Comparison of ENCODE assay signal across 8 cellular contexts in the genomic region with DNA sequence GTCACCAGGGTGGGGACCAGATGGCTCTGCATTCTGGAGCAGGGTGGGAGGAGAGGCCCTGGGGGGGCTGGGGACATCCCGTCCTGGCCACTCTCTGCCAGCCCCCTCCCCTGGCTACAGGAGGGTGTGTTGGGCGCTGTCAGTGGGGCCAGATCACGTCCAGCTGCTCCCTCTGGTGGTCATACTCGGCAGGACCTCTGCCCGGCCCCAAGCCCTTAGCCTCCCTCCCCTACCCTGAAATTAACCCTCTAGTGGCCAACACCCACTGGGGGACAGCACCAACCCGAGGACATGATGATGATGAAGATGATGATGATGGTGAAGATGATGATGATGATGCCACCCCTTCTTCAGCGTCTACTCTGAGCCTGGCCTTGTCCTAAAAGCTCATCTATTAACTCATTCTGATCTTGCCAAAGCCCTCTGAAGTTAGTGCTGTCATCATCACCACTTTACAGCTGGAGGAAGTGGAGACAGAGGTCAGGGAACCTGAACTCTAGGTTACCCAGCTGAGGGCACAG. TPM values are rescaled to one million over a fixed set of nuclear protein-coding genes. Genes with fewer than 3 reads are reported as not detected.
A peak's percentile ranks its signal among the peaks of the same experiment; 100 is the strongest.
DNase-seq lines count a peak whose midpoint lies in the region; ATAC-seq, FAIRE-seq and TF ChIP-seq lines count a peak whose summit lies in the region.

No MANE protein-coding gene starts in this region.

- H3K36me3 ChIP-seq in bronchial epithelial cell (ENCODE audit: control insufficient read depth, insufficient read depth, low read length): no peaks in the 10 kb centered on the region
- H3K36me3 ChIP-seq in kidney (ENCODE audit: control insufficient read depth in 1 of 2, insufficient read depth in 2 of 2, low read length in 2 of 2): no peaks in the 10 kb centered on the region

- intact Hi-C loops in kidney (cut with DNase I): no loop called here

- no peaks in the 10 kb centered on the region for H3K27me3 ChIP-seq in bronchial epithelial cell (ENCODE audit: control insufficient read depth, insufficient read depth, low read length)

- H3K27ac ChIP-seq in kidney (ENCODE audit: low read depth in 2 of 2, low read length in 2 of 2): peak overlapping the region in 1 of 2 donors; percentile 51

- peaks cover 0 to 6% of the 10 kb centered on the region in 2 donors for H3K4me1 ChIP-seq in kidney (ENCODE audit: control insufficient read depth in 1 of 2, insufficient read depth in 1 of 2, low read depth in 1 of 2, low read length in 2 of 2)

- DNase-seq in NCI-H1417 (lab: John Stamatoyannopoulos, UW) (peak; percentile 30 to 65 (median 31)), NCI-H1417 treated with DMSO at 0.1 percent for 48 hours (lab: John Stamatoyannopoulos, UW) (no peak), NCI-H146 treated with DMSO at 0.1 percent for 48 hours (lab: John Stamatoyannopoulos, UW; ENCODE audit: unreplicated experiment) (peak; percentile 35), bronchial epithelial cell (ENCODE audit: low read depth) (no peak), kidney (peak; percentile 90)
- peak; percentile 51 to 76 (median 61) for DNase-seq in stimulated activated CD4-positive, alpha-beta T cell treated with anti-CD3 and anti-CD28 coated beads, Interleukin-12 subunit alpha, Interleukin-12 subunit beta, amount 100 ng/mL, for 48 hours (ENCODE audit: low read depth in 2 of 3, low spot score in 1 of 3)

- no peaks in the 10 kb centered on the region for H3K9me3 ChIP-seq in kidney (ENCODE audit: control insufficient read depth in 1 of 2, low read length in 2 of 2)

- H3K4me3 ChIP-seq in WI38 (ENCODE audit: low read depth, low read length) (no peak overlapping the region), bronchial epithelial cell (ENCODE audit: low read depth, low read length) (no peak overlapping the region), kidney (ENCODE audit: low read length in 2 of 2) (no peak overlapping the region)

- TF ChIP-seq CTCF in WI38 (IDR thresholded peaks at IDR 0.05; ENCODE audit: low read depth, low read length) (peak; percentile 76), bronchial epithelial cell (IDR thresholded peaks at IDR 0.05; ENCODE audit: insufficient read depth, low read length, severe bottlenecking) (peak; percentile 91), kidney (IDR thresholded peaks at IDR 0.05; ENCODE audit: borderline replicate concordance, extremely low read depth, insufficient read depth) (peak; percentile 75)

- peak overlapping the region in 1 of 2 donors; percentile 10 for H3K9ac ChIP-seq in kidney (ENCODE audit: low read length in 2 of 2)

- ATAC-seq in HG03457 (IDR thresholded peaks at IDR 0.05; ENCODE audit: unreplicated experiment): no peak

- no peak for FAIRE-seq in bronchial epithelial cell (lab: Jason Lieb, UNC)
- no peak for FAIRE-seq in kidney (lab: Jason Lieb, UNC)

RNA-seq across cellular contexts. Expression of a gene that starts 0.6 kb away (rescaled TPM):
- total RNA-seq in bronchial epithelial cell (not detected in 2 replicates), kidney (7.5 TPM)
- 5.1 TPM for polyA plus RNA-seq in kidney (ENCODE audit: insufficient read depth, low read depth, low replicate concordance)

RNA-seq across cellular contexts. Expression of a gene that starts 3.2 kb away (rescaled TPM):
- total RNA-seq in bronchial epithelial cell (not detected in 2 replicates), kidney (31.8 TPM)
- 39.0 TPM for polyA plus RNA-seq in kidney (ENCODE audit: insufficient read depth, low read depth, low replicate concordance)

RNA-seq across cellular contexts. Expression of a gene that starts 7.6 kb away (rescaled TPM):
- not detected in 2 replicates for total RNA-seq in bronchial epithelial cell
- total RNA-seq in kidney: 0.94 TPM
- polyA plus RNA-seq in kidney (ENCODE audit: insufficient read depth, low read depth, low replicate concordance): not detected

RNA-seq across cellular contexts. Expression of a gene that starts 19.1 kb away (rescaled TPM):
- total RNA-seq in bronchial epithelial cell: 11.3 and 12.4 TPM in 2 replicates
- 84.5 TPM for total RNA-seq in kidney
- 41.9 TPM for polyA plus RNA-seq in kidney (ENCODE audit: insufficient read depth, low read depth, low replicate concordance)

RNA-seq across cellular contexts. Expression of a gene that starts 19.8 kb away (rescaled TPM):
- 309 and 548 TPM in 2 replicates for total RNA-seq in bronchial epithelial cell
- 33.7 TPM for total RNA-seq in kidney
- polyA plus RNA-seq in kidney (ENCODE audit: insufficient read depth, low read depth, low replicate concordance): 26.4 TPM

Comparison
In these comparisons a context has a peak if more than half of its experiments do, and no peak if none do; other contexts are left out.
1. DNase-seq: peak in NCI-H1417 (3 of 3), NCI-H146 treated with DMSO at 0.1 percent for 48 hours (single experiment), kidney (single experiment) and stimulated activated CD4-positive, alpha-beta T cell treated with anti-CD3 and anti-CD28 coated beads, Interleukin-12 subunit alpha, Interleukin-12 subunit beta, amount 100 ng/mL, for 48 hours (3 of 3); none in NCI-H1417 treated with DMSO at 0.1 percent for 48 hours (single experiment) and bronchial epithelial cell (single experiment).
2. RNA of a gene that starts 3.2 kb away (total RNA-seq): 31.8 TPM in kidney (single experiment); not detected in bronchial epithelial cell; every median in the first group is over 10 times any median in the second.
3. Peak in every context shown above with its lines, with median percentiles within 50 percentile points of each other: CTCF ChIP-seq.